Comparison of ENCODE assay signal across 1 cellular context in the genomic region with DNA sequence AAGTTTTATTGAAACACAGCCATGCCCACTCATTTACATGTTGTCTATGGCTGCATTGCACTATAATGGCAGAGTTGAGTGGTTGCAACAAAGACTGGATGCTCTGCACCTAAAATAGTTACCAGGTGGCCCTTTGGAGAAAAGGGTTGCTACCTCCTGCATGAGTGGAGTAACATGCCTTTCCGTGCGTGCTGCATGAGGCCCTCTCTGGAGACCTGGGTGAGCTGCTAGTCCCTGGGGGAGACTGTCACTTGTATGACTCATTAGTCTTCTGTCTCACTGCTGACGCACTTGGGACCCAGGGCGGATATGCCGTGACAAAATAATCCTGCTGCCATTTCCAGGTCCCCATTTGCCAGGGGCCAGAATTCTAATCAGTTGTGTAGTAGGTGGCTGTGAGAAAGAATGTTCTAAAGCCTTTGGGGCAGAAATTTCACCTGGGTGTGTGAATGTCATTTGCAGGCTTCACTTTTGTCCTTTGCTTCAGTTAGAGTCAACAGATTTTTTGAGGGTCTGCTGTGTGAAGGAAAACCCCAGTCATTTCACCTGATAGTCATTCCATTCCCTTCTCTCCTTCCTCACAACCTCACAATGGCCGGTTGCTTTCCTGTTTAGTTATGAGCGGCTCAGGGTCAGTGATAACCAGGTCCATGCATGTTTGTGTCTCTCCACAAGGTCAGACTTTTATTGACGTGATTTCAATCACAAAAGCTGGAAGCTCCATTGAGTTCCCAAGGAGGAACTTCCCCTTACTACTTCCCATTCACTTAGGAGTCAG.
TF ChIP-seq lines count a peak whose summit lies in the region.

No MANE protein-coding gene starts in this region.

TF ChIP-seq in K562, 482 proteins besides CTCF, POLR2A, EP300 and RAD21 (continued from another document and continues in another):
- TF ChIP-seq ZBTB33 (CRISPR knock-in tag; IDR thresholded peaks at IDR 0.05) = no peak
- TF ChIP-seq SMAD3 (CRISPR knock-in tag; conservative IDR thresholded peaks at IDR 0.05) = no peak
- no peak for TF ChIP-seq TAF1 (IDR thresholded peaks at IDR 0.05; ENCODE audit: control insufficient read depth, extremely low read depth, insufficient read depth, low read length, severe bottlenecking)
- TF ChIP-seq SNAPC5 (CRISPR knock-in tag; IDR thresholded peaks at IDR 0.05) = no peak
- no peak for TF ChIP-seq NCOA2 (IDR thresholded peaks at IDR 0.05; ENCODE audit: partially characterized antibody in 2 of 2)
- TF ChIP-seq, protein P1, sequence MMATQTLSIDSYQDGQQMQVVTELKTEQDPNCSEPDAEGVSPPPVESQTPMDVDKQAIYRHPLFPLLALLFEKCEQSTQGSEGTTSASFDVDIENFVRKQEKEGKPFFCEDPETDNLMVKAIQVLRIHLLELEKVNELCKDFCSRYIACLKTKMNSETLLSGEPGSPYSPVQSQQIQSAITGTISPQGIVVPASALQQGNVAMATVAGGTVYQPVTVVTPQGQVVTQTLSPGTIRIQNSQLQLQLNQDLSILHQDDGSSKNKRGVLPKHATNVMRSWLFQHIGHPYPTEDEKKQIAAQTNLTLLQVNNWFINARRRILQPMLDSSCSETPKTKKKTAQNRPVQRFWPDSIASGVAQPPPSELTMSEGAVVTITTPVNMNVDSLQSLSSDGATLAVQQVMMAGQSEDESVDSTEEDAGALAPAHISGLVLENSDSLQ (IDR thresholded peaks at IDR 0.05) = peak; percentile 55
- no peak for TF ChIP-seq GABPB2 (CRISPR knock-in tag; conservative IDR thresholded peaks at IDR 0.05)
- no peak for TF ChIP-seq CBFB (CRISPR knock-in tag; IDR thresholded peaks at IDR 0.05)
- TF ChIP-seq, protein P2, sequence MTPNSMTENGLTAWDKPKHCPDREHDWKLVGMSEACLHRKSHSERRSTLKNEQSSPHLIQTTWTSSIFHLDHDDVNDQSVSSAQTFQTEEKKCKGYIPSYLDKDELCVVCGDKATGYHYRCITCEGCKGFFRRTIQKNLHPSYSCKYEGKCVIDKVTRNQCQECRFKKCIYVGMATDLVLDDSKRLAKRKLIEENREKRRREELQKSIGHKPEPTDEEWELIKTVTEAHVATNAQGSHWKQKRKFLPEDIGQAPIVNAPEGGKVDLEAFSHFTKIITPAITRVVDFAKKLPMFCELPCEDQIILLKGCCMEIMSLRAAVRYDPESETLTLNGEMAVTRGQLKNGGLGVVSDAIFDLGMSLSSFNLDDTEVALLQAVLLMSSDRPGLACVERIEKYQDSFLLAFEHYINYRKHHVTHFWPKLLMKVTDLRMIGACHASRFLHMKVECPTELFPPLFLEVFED (CRISPR knock-in tag; conservative IDR thresholded peaks at IDR 0.05) = no peak
- no peak for TF ChIP-seq CHD1 (IDR thresholded peaks at IDR 0.05; ENCODE audit: low read length)
- TF ChIP-seq CXXC5 (CRISPR knock-in tag; IDR thresholded peaks at IDR 0.05) = 0 out of 2 replicates have a peak, but pooled peaks have one; percentile 18
- no peak for TF ChIP-seq ZNF830 (CRISPR knock-in tag; IDR thresholded peaks at IDR 0.05)
- no peak for TF ChIP-seq ELK1 (CRISPR knock-in tag; IDR thresholded peaks at IDR 0.05)
- TF ChIP-seq ZNF174 (CRISPR knock-in tag; IDR thresholded peaks at IDR 0.05) = no peak
- no peak for TF ChIP-seq LEF1 (IDR thresholded peaks at IDR 0.05)
- no peak for TF ChIP-seq PHTF2 (CRISPR knock-in tag; IDR thresholded peaks at IDR 0.05)
- no peak for TF ChIP-seq MTA2 (IDR thresholded peaks at IDR 0.05; ENCODE audit: low read depth)
- TF ChIP-seq MCM7 (IDR thresholded peaks at IDR 0.05) = no peak
- no peak for TF ChIP-seq XRCC4 (IDR thresholded peaks at IDR 0.05; ENCODE audit: extremely low read depth, insufficient read depth, insufficient read length)
- TF ChIP-seq ZNF764 (CRISPR knock-in tag; IDR thresholded peaks at IDR 0.05; ENCODE audit: low read depth) = no peak
- no peak for TF ChIP-seq ETS2 (tag; IDR thresholded peaks at IDR 0.05; ENCODE audit: borderline replicate concordance, poor library complexity, severe bottlenecking)
- TF ChIP-seq TBL1XR1 (IDR thresholded peaks at IDR 0.05; ENCODE audit: low read length in 2 of 2) = no peak
- TF ChIP-seq MAZ (CRISPR knock-in tag; conservative IDR thresholded peaks at IDR 0.05 in 1 of 2, IDR thresholded peaks at IDR 0.05 in 1 of 2) = no peak
- TF ChIP-seq KAT2B (IDR thresholded peaks at IDR 0.05; ENCODE audit: low read depth, low read length) = no peak
- TF ChIP-seq, protein P3, sequence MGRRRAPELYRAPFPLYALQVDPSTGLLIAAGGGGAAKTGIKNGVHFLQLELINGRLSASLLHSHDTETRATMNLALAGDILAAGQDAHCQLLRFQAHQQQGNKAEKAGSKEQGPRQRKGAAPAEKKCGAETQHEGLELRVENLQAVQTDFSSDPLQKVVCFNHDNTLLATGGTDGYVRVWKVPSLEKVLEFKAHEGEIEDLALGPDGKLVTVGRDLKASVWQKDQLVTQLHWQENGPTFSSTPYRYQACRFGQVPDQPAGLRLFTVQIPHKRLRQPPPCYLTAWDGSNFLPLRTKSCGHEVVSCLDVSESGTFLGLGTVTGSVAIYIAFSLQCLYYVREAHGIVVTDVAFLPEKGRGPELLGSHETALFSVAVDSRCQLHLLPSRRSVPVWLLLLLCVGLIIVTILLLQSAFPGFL (CRISPR knock-in tag; IDR thresholded peaks at IDR 0.05) = no peak
- TF ChIP-seq EP400 (IDR thresholded peaks at IDR 0.05) = no peak
- no peak for TF ChIP-seq ARNT (IDR thresholded peaks at IDR 0.05)
- TF ChIP-seq ZBTB12 (CRISPR knock-in tag; IDR thresholded peaks at IDR 0.05) = 0 out of 2 replicates have a peak, but pooled peaks have one; percentile 19
- TF ChIP-seq DLX4 (CRISPR knock-in tag; IDR thresholded peaks at IDR 0.05) = no peak
- TF ChIP-seq ASH1L (IDR thresholded peaks at IDR 0.05; ENCODE audit: borderline replicate concordance, low read depth, partially characterized antibody) = no peak
- peak; percentile 97 for TF ChIP-seq ZBTB40 (IDR thresholded peaks at IDR 0.05)
- TF ChIP-seq ZBTB40 (CRISPR knock-in tag; IDR thresholded peaks at IDR 0.05) = peak; percentile 90
- TF ChIP-seq ZNF232 (CRISPR knock-in tag; IDR thresholded peaks at IDR 0.05) = no peak
- TF ChIP-seq NCOA6 (IDR thresholded peaks at IDR 0.05) = no peak
- 0 out of 4 replicates have a peak, but pooled peaks of 1 of the 2 experiments have one; percentile 20 for TF ChIP-seq CSDE1 (IDR thresholded peaks at IDR 0.05)
- TF ChIP-seq ZNF408 (CRISPR knock-in tag; IDR thresholded peaks at IDR 0.05; ENCODE audit: low read depth) = no peak
- TF ChIP-seq L3MBTL2 (IDR thresholded peaks at IDR 0.05) = 0 out of 2 replicates have a peak, but pooled peaks have one; percentile 41
- TF ChIP-seq HMGN3 (IDR thresholded peaks at IDR 0.05; ENCODE audit: borderline replicate concordance, extremely low read depth, insufficient read length, low read depth, low read length) = no peak
- TF ChIP-seq ZNF146 (CRISPR knock-in tag; IDR thresholded peaks at IDR 0.05; ENCODE audit: unreplicated experiment) = no peak
- no peak for TF ChIP-seq ZNF347 (CRISPR knock-in tag; IDR thresholded peaks at IDR 0.05; ENCODE audit: low read depth)
- peak; percentile 9; the same call in 1 of the 2 replicates for TF ChIP-seq NFE2 (IDR thresholded peaks at IDR 0.05; ENCODE audit: low read depth)
- no peak for TF ChIP-seq SP2 (IDR thresholded peaks at IDR 0.05; ENCODE audit: extremely low read depth, low read depth, low read length, poor library complexity, severe bottlenecking)
- no peak for TF ChIP-seq RBM34 (IDR thresholded peaks at IDR 0.05; ENCODE audit: borderline replicate concordance, insufficient read depth, low read length)
